Comparison of ENCODE assay signal across 13 cellular contexts in the genomic region with DNA sequence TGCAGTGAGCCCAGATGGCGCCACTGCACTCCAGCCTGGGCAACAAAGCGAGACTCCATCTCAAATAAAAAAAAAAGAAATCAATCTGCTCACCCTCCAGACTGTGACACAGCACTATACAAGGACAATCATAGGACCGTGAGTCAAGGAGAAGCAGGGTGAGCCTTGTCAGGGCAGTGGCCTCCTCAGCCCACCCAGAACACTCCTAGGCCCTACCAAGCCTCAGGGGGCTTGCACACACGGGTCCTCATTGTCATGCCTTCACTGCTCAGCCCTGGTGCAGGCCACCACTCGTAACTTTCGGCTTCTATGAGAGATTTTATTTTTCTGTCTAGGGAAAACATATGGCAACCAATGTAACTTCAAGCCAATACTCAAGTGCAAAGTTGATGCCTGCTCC. TPM values are rescaled to one million over a fixed set of nuclear protein-coding genes. Genes with fewer than 3 reads are reported as not detected.
DNase-seq lines count a peak whose midpoint lies in the region; ATAC-seq and TF ChIP-seq lines count a peak whose summit lies in the region.
"Had no signal": no experiment of that assay in that cellular context is flagged by ENCODE, and none has a peak within 500 bp of the region (broad histone marks: within the 10 kb centered on the region; RNA-seq: fewer than 3 reads in every experiment).

No MANE protein-coding gene starts in this region.

- H3K4me3 ChIP-seq in right cardiac atrium (ENCODE audit: low read length) (no peak overlapping the region), body of pancreas (no peak overlapping the region), mesodermal cell (ENCODE audit: extremely low read depth, insufficient read depth, low read length, poor library complexity, severe bottlenecking) (no peak overlapping the region), upper lobe of right lung (no peak overlapping the region), prostate gland (no peak overlapping the region)
- H3K4me3 ChIP-seq: adrenal gland, SK-N-MC, tibial artery had no signal

- H3K4me1 ChIP-seq in right cardiac atrium (ENCODE audit: control insufficient read depth, insufficient read depth, low read length) (peaks cover 4% of the 10 kb centered on the region), body of pancreas (peaks cover 20% of the 10 kb centered on the region), mesodermal cell (ENCODE audit: control insufficient read depth, insufficient read depth, low read length, poor library complexity, severe bottlenecking) (peaks cover 18% of the 10 kb centered on the region), upper lobe of right lung (peaks cover 13% of the 10 kb centered on the region), prostate gland (replicated peaks) (no peaks in the 10 kb centered on the region)

- DNase-seq in right cardiac atrium (no peak), Right ventricle myocardium superior (no peak), body of pancreas (no peak), upper lobe of right lung (peak; percentile 34), pons (ENCODE audit: low spot score) (no peak), immature natural killer cell (no peak), prostate gland (ENCODE audit: low spot score) (no peak)
- DNase-seq: NCI-H2081 had no signal

- peak; percentile 36 to 57 for ATAC-seq in right cardiac atrium
- ATAC-seq in Right ventricle myocardium superior (ENCODE audit: poor library complexity): no peak
- peak; percentile 18 for ATAC-seq in body of pancreas
- ATAC-seq in upper lobe of right lung: peak; percentile 50

- 90% methylated on average over 6 of the region's 6 CpGs for WGBS in right cardiac atrium
- WGBS in body of pancreas, 2 donors: 74 to 87% methylated on average over 6 of the region's 6 CpGs
- WGBS in mesodermal cell (ENCODE audit: insufficient coverage in 2 of 2), 2 experiments: 100% methylated on average over 3 of the region's 6 CpGs
- WGBS in prostate gland: 91% methylated on average over 6 of the region's 6 CpGs

- H3K36me3 Mint-ChIP-seq in immature natural killer cell: peaks cover 8 to 21% (median 18%) of the 10 kb centered on the region in 3 donors

- peaks cover 0 to 3% (median 0%) of the 10 kb centered on the region in 3 donors for H3K27me3 Mint-ChIP-seq in immature natural killer cell (ENCODE audit: low read depth in 3 of 3)

- no peak for TF ChIP-seq CTCF in body of pancreas (IDR thresholded peaks at IDR 0.05)
- TF ChIP-seq CTCF in upper lobe of right lung (IDR thresholded peaks at IDR 0.05): no peak
- no peak for TF ChIP-seq CTCF in prostate gland (IDR thresholded peaks at IDR 0.05)

- intact Hi-C loops in right cardiac atrium (cut with DNase I): no loop called here
- intact Hi-C loops in Right ventricle myocardium superior (cut with DNase I): no loop called here
- intact Hi-C loops in body of pancreas (cut with DNase I): no loop called here
- intact Hi-C loops in upper lobe of right lung (cut with DNase I): no loop called here
- intact Hi-C loops in prostate gland (cut with DNase I): no loop called here

- no peak for TF ChIP-seq POLR2A in body of pancreas (IDR thresholded peaks at IDR 0.05)
- no peak for TF ChIP-seq POLR2A in prostate gland (IDR thresholded peaks at IDR 0.05)

- H3K9me3 Mint-ChIP-seq in immature natural killer cell: no peaks in the 10 kb centered on the region

- H3K9me3 ChIP-seq in right cardiac atrium (ENCODE audit: control insufficient read depth, low read length) (no peaks in the 10 kb centered on the region), body of pancreas (no peaks in the 10 kb centered on the region), mesodermal cell (ENCODE audit: control insufficient read depth, low read length) (no peaks in the 10 kb centered on the region), upper lobe of right lung (no peaks in the 10 kb centered on the region), prostate gland (no peaks in the 10 kb centered on the region)
- H3K9me3 ChIP-seq: adrenal gland, tibial artery had no signal

- H3K27ac ChIP-seq in right cardiac atrium (ENCODE audit: low read length): peak overlapping the region; percentile 15
- H3K27ac ChIP-seq in body of pancreas: peak overlapping the region in 3 of 4 donors; percentile 42 to 75 (median 48)
- peak overlapping the region; percentile 53 for H3K27ac ChIP-seq in mesodermal cell (ENCODE audit: low read depth, low read length, severe bottlenecking)
- H3K27ac ChIP-seq in upper lobe of right lung: peak overlapping the region; percentile 13
- no peak overlapping the region for H3K27ac ChIP-seq in prostate gland
- H3K27ac ChIP-seq: SK-N-MC, tibial artery had no signal

- H3K27me3 ChIP-seq in right cardiac atrium (ENCODE audit: control insufficient read depth, insufficient read depth): no peaks in the 10 kb centered on the region
- H3K27me3 ChIP-seq in body of pancreas: no peaks in the 10 kb centered on the region
- no peaks in the 10 kb centered on the region for H3K27me3 ChIP-seq in upper lobe of right lung
- H3K27me3 ChIP-seq in prostate gland (replicated peaks; ENCODE audit: insufficient read depth): no peaks in the 10 kb centered on the region
- H3K27me3 ChIP-seq: adrenal gland, tibial artery had no signal

- no peak overlapping the region for H3K4me3 Mint-ChIP-seq in immature natural killer cell

- no peaks in the 10 kb centered on the region for H3K36me3 ChIP-seq in body of pancreas (replicated peaks in 1 of 2; ENCODE audit: insufficient read depth in 1 of 2, low read depth in 2 of 2)
- H3K36me3 ChIP-seq in mesodermal cell (ENCODE audit: control insufficient read depth, insufficient read depth, low read length): peaks cover 24% of the 10 kb centered on the region
- peaks cover 29% of the 10 kb centered on the region for H3K36me3 ChIP-seq in upper lobe of right lung
- no peaks in the 10 kb centered on the region for H3K36me3 ChIP-seq in prostate gland
- H3K36me3 ChIP-seq: adrenal gland had no signal

- H3K27ac Mint-ChIP-seq in immature natural killer cell: peak overlapping the region in 3 of 6 donors; percentile 31 to 51 (median 44)

- H3K4me1 Mint-ChIP-seq in immature natural killer cell: peaks cover 21 to 38% of the 10 kb centered on the region in 2 donors

RNA-seq across cellular contexts. Expression of gene DGCR2, which starts 35.8 kb away (rescaled TPM):
- total RNA-seq in right cardiac atrium: 10 to 100 TPM; 28.9 to 38.8 (median 35.4) TPM
- polyA plus RNA-seq in right cardiac atrium: 34.9 TPM
- total RNA-seq in Right ventricle myocardium superior: 29.7 TPM
- 10 to 100 TPM; 43.8 to 89.3 TPM for total RNA-seq in body of pancreas
- 33.5 TPM for polyA plus RNA-seq in mesodermal cell (2013, experiment 1 of 2)
- polyA plus RNA-seq in mesodermal cell (2013, experiment 2 of 2): 27.7 TPM
- 70.6 TPM for total RNA-seq in upper lobe of right lung
- 10 to 100 TPM; 19.4 to 51.7 (median 31.6) TPM for polyA plus RNA-seq in immature natural killer cell
- total RNA-seq in prostate gland: 100 to 1,000 TPM in 1 of 2 donors, 10 to 100 TPM in 1; 94.3 to 107 TPM

RNA-seq across cellular contexts. Expression of gene TSSK2, which starts 44.7 kb away (rescaled TPM):
- not detected for total RNA-seq in right cardiac atrium
- polyA plus RNA-seq in right cardiac atrium: 0.09 TPM
- not detected for total RNA-seq in Right ventricle myocardium superior
- total RNA-seq in body of pancreas: under 1 TPM in 1 of 2 donors, not detected in 1; 0.33 TPM
- polyA plus RNA-seq in mesodermal cell (2013, experiment 1 of 2): not detected
- not detected for polyA plus RNA-seq in mesodermal cell (2013, experiment 2 of 2)
- total RNA-seq in upper lobe of right lung: not detected
- not detected for polyA plus RNA-seq in immature natural killer cell
- total RNA-seq in prostate gland: 1 to 10 TPM in 1 of 2 donors, not detected in 1; 8.0 TPM
- total RNA-seq: adrenal gland, LHCN-M2 had no signal

RNA-seq across cellular contexts. Expression of gene ESS2, which starts 58.0 kb away (rescaled TPM):
- 10 to 100 TPM in 3 of 4 donors, 1 to 10 TPM in 1; 9.3 to 11.1 (median 10.4) TPM for total RNA-seq in right cardiac atrium
- polyA plus RNA-seq in right cardiac atrium: 11.2 TPM
- 6.7 TPM for total RNA-seq in Right ventricle myocardium superior
- 1 to 10 TPM; 4.6 to 7.3 TPM for total RNA-seq in body of pancreas
- 15.2 TPM for polyA plus RNA-seq in mesodermal cell (2013, experiment 1 of 2)
- polyA plus RNA-seq in mesodermal cell (2013, experiment 2 of 2): 13.8 TPM
- total RNA-seq in upper lobe of right lung: 14.0 TPM
- 10 to 100 TPM in 1 of 3 donors, 1 to 10 TPM in 2; 1.6 to 13.2 (median 4.8) TPM for polyA plus RNA-seq in immature natural killer cell
- total RNA-seq in prostate gland: 10 to 100 TPM; 19.4 to 21.2 TPM

Comparison
In these comparisons a context has a peak if more than half of its experiments do, and no peak if none do; other contexts are left out.
1. H3K27ac ChIP-seq: peak in right cardiac atrium (single experiment), body of pancreas (3 of 4), mesodermal cell (single experiment) and upper lobe of right lung (single experiment); none in prostate gland (0 of 2).